ENCODE assay signal across 18 cellular contexts in genomic region chr11:100515087-100515486, GRCh38.
DNase-seq lines count a peak whose midpoint lies in the region; ATAC-seq and TF ChIP-seq lines count a peak whose summit lies in the region.
"Had no signal": no experiment of that assay in that cellular context is flagged by ENCODE, and none has a peak within 500 bp of the region (broad histone marks: within the 10 kb centered on the region; RNA-seq: fewer than 3 reads in every experiment).

No MANE protein-coding gene starts in this region.

- H3K27me3 ChIP-seq in adipocyte (replicated peaks; ENCODE audit: control insufficient read depth, insufficient read depth, low read length) (no peaks in the 10 kb centered on the region), foreskin keratinocyte (no peaks in the 10 kb centered on the region), right atrium auricular region (no peaks in the 10 kb centered on the region)
- H3K27me3 ChIP-seq: testis had no signal

- DNase-seq in HS-27A (ENCODE audit: low read depth), result peak; percentile 11
- DNase-seq in adipocyte (ENCODE audit: low read depth), result peak; percentile 39
- DNase-seq in foreskin keratinocyte, result peak; percentile 69 to 73
- DNase-seq in non-pigmented ciliary epithelial cell (ENCODE audit: low read depth), result peak; percentile 38
- DNase-seq in NCI-H2029 (lab: John Stamatoyannopoulos, UW), result no peak
- DNase-seq in T-helper 9 cell, result no peak
- DNase-seq in NK-92 (lab: John Stamatoyannopoulos, UW; ENCODE audit: unreplicated experiment), result no peak
- no peak for DNase-seq in right atrium auricular region (ENCODE audit: low spot score)
- DNase-seq: activated CD4-positive, alpha-beta T cell treated with anti-CD3 and anti-CD28 coated beads, Interleukin-2, amount 10 ng/mL, durations not matched to agents 7 days and 5 days; activated T-cell treated with anti-CD3 and anti-CD28 coated beads, Interleukin-2, amount 50 U/mL, for 24 hours; C1 segment of cervical spinal cord; DMS79; NCI-H187 treated with DMSO at 0.1 percent for 48 hours; NCI-H748 treated with DMSO at 0.1 percent for 48 hours; stimulated activated CD4-positive, alpha-beta T cell treated with anti-CD3 and anti-CD28 coated beads, Interleukin-15, amount 100 ng/mL, for 24 hours; testis had no signal

- H3K4me1 ChIP-seq in adipocyte (ENCODE audit: control insufficient read depth, insufficient read depth, low read length), result no peaks in the 10 kb centered on the region
- no peaks in the 10 kb centered on the region for H3K4me1 ChIP-seq in foreskin keratinocyte
- no peaks in the 10 kb centered on the region for H3K4me1 ChIP-seq in right atrium auricular region
- H3K4me1 ChIP-seq: prostate gland, testis had no signal

- no peak for TF ChIP-seq CTCF in foreskin keratinocyte (conservative IDR thresholded peaks at IDR 0.05)
- no peak for TF ChIP-seq CTCF in right atrium auricular region (IDR thresholded peaks at IDR 0.05)

- no peak overlapping the region for H3K9ac ChIP-seq in adipocyte (ENCODE audit: low read length)

- H3K36me3 ChIP-seq in adipocyte (ENCODE audit: control insufficient read depth, insufficient read depth, low read length, severe bottlenecking) (no peaks in the 10 kb centered on the region), right atrium auricular region (no peaks in the 10 kb centered on the region)
- H3K36me3 ChIP-seq: prostate gland had no signal

- no peak for ATAC-seq in foreskin keratinocyte

- H3K9me3 ChIP-seq in adipocyte (ENCODE audit: control insufficient read depth, low read length) (peaks cover 10% of the 10 kb centered on the region), right atrium auricular region (no peaks in the 10 kb centered on the region)
- H3K9me3 ChIP-seq: prostate gland, testis had no signal

- H3K27ac ChIP-seq in foreskin keratinocyte, result no peak overlapping the region
- H3K27ac ChIP-seq in right atrium auricular region, result no peak overlapping the region
- H3K27ac ChIP-seq: coronary artery, prostate gland, testis had no signal

- H3K4me3 ChIP-seq in adipocyte (ENCODE audit: low read length), result no peak overlapping the region
- no peak overlapping the region for H3K4me3 ChIP-seq in right atrium auricular region
- H3K4me3 ChIP-seq: coronary artery, prostate gland, testis had no signal

Comparison
In these comparisons a context has a peak if more than half of its experiments do, and no peak if none do; other contexts are left out.
1. DNase-seq: peak in HS-27A (single experiment), adipocyte (single experiment), foreskin keratinocyte (2 of 2) and non-pigmented ciliary epithelial cell (single experiment); none in NCI-H2029 (single experiment), T-helper 9 cell (single experiment), NK-92 (single experiment) and right atrium auricular region (single experiment).